13 cellular contexts compared by ENCODE assay signal in the genomic region with DNA sequence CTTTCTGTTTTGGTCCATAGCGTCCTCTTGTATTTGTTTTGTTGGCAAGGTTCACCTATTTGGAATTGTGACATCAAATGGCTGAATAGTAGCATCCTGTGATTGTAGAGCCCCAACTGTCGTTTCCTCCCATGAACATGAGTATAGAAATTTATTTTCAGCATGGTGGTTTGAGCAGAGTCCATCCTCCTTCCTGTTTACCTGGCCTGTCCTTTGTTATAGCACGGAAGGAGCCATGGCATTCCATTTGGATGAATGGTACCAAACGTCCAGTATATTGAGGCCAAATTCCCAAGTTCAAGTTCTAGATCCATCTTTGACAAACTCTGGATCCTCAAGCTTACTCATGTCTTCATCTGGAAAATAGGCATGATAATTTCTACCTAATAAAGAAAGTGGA.
"Had no signal": no experiment of that assay in that cellular context is flagged by ENCODE, and none has a peak within 500 bp of the region (broad histone marks: within the 10 kb centered on the region; RNA-seq: fewer than 3 reads in every experiment).

No MANE protein-coding gene starts in this region.

- H3K4me1 ChIP-seq: breast epithelium, testis had no signal

- H3K27ac ChIP-seq: hepatocyte, testis had no signal

- ATAC-seq: activated CD8-positive, alpha-beta memory T cell treated with anti-CD3 and anti-CD28 coated beads, Interleukin-2, amount 10 ng/mL, durations not matched to agents 7 days and 5 days; natural killer cell had no signal

- H3K36me3 ChIP-seq: breast epithelium had no signal

- DNase-seq: activated CD4-positive, alpha-beta T cell treated with anti-CD3 and anti-CD28 coated beads for 1 hour; activated CD4-positive, alpha-beta T cell treated with anti-CD3 and anti-CD28 coated beads, Interleukin-2, amount 50 U/mL, for 48 hours; activated CD8-positive, alpha-beta memory T cell treated with anti-CD3 and anti-CD28 coated beads, Interleukin-2, amount 10 ng/mL, durations not matched to agents 7 days and 5 days; activated effector memory CD4-positive, alpha-beta T cell treated with Interleukin-2 at 50 U/mL for 16 hours; activated T-cell treated with anti-CD3 and anti-CD28 coated beads, Interleukin-2, amount 50 U/mL, for 24 hours; amygdala; natural killer cell; stimulated activated CD4-positive, alpha-beta T cell treated with anti-CD3 and anti-CD28 coated beads, Interleukin-4, amount 100 ng/mL, for 1 hour; testis had no signal

- FAIRE-seq: frontal cortex had no signal

- H3K9me3 ChIP-seq: breast epithelium, testis had no signal

- H3K27me3 ChIP-seq: breast epithelium, hepatocyte, testis had no signal

- H3K4me3 ChIP-seq: breast epithelium, hepatocyte, lung, testis had no signal
